25 cellular contexts compared by ENCODE assay signal in genomic region chr9:126796758-126797157, GRCh38. TPM values are rescaled to one million over a fixed set of nuclear protein-coding genes. Genes with fewer than 3 reads are reported as not detected.
DNase-seq lines count a peak whose midpoint lies in the region; ATAC-seq, FAIRE-seq and TF ChIP-seq lines count a peak whose summit lies in the region.
"Had no signal": no experiment of that assay in that cellular context is flagged by ENCODE, and none has a peak within 500 bp of the region (broad histone marks: within the 10 kb centered on the region; RNA-seq: fewer than 3 reads in every experiment).

No MANE protein-coding gene starts in this region.

- POLR2A ChIA-PET in HepG2 (lab: Yijun Ruan, JAX) = no interaction called here

- peak; percentile 17 for DNase-seq in HepG2 (ENCODE audit: low spot score)
- DNase-seq in right lobe of liver = no peak
- DNase-seq in mesendoderm = peak; percentile 31
- no peak for DNase-seq in heart right ventricle
- no peak for DNase-seq in neural progenitor cell (ENCODE audit: low spot score)
- DNase-seq: 8988T; ACHN; Calu3; CD8-positive, alpha-beta memory T cell; DMS79 treated with DMSO at 0.1 percent for 48 hours; GM23248; HCEC 1CT; KBM-7; MG63; NCI-H2029; NCI-H446; NCI-H524 treated with DMSO at 0.1 percent for 48 hours; NCI-H774; PC-9; Right ventricle myocardium superior had no signal

- no peak for TF ChIP-seq CTCF in HepG2 (CRISPR knock-in tag; IDR thresholded peaks at IDR 0.05)
- no peak for TF ChIP-seq CTCF in right lobe of liver (IDR thresholded peaks at IDR 0.05)
- no peak for TF ChIP-seq CTCF in SU-DHL-6 (IDR thresholded peaks at IDR 0.05; ENCODE audit: insufficient read depth, low read length, poor library complexity, severe bottlenecking)
- TF ChIP-seq CTCF in heart right ventricle (IDR thresholded peaks at IDR 0.05) = no peak
- TF ChIP-seq CTCF in neural progenitor cell (IDR thresholded peaks at IDR 0.05) = no peak

- no peak overlapping the region for H3K4me3 Mint-ChIP-seq in neural progenitor cell
- H3K4me3 Mint-ChIP-seq: CD14-positive monocyte; CD8-positive, alpha-beta memory T cell had no signal

- no peak overlapping the region for H2BK15ac ChIP-seq in mesendoderm (replicated peaks; ENCODE audit: low read depth)

- no peak overlapping the region for H3K9ac ChIP-seq in HepG2 (ENCODE audit: insufficient read depth, low read depth, low read length)
- no peak overlapping the region for H3K9ac ChIP-seq in SU-DHL-6 (ENCODE audit: low read length)
- no peak overlapping the region for H3K9ac ChIP-seq in mesendoderm (ENCODE audit: low read length)
- H3K9ac ChIP-seq in neural progenitor cell = no peak overlapping the region
- H3K9ac ChIP-seq: GM23248 had no signal

- no peak overlapping the region for H3K23ac ChIP-seq in mesendoderm (ENCODE audit: low read length)

- no peak overlapping the region for H3K4ac ChIP-seq in mesendoderm (ENCODE audit: low read depth, low read length)

- H3K4me3 ChIP-seq in HepG2 (replicated peaks in 1 of 3; ENCODE audit: insufficient read depth in 1 of 3, low read depth in 2 of 3, low read length in 3 of 3) = no peak overlapping the region
- H3K4me3 ChIP-seq in right lobe of liver = no peak overlapping the region
- no peak overlapping the region for H3K4me3 ChIP-seq in SU-DHL-6 (ENCODE audit: insufficient read depth, low read length, poor library complexity, severe bottlenecking)
- no peak overlapping the region for H3K4me3 ChIP-seq in mesendoderm (ENCODE audit: low read length)
- no peak overlapping the region for H3K4me3 ChIP-seq in heart right ventricle
- no peak overlapping the region for H3K4me3 ChIP-seq in neural progenitor cell
- H3K4me3 ChIP-seq: GM23248, MG63, PC-9, SJSA1 had no signal

- H3K27ac Mint-ChIP-seq in neural progenitor cell = no peak overlapping the region
- H3K27ac Mint-ChIP-seq: CD8-positive, alpha-beta memory T cell had no signal

- H3F3A ChIP-seq in SU-DHL-6 (ENCODE audit: insufficient read depth) (no peaks in the 10 kb centered on the region), neural progenitor cell (ENCODE audit: low read depth) (no peaks in the 10 kb centered on the region)

- H3K36me3 ChIP-seq in HepG2 (replicated peaks in 1 of 2; ENCODE audit: control insufficient read depth in 1 of 2, insufficient read depth in 2 of 2, low read length in 2 of 2) (no peaks in the 10 kb centered on the region), right lobe of liver (no peaks in the 10 kb centered on the region), SU-DHL-6 (ENCODE audit: low read length) (no peaks in the 10 kb centered on the region), mesendoderm (ENCODE audit: control insufficient read depth, insufficient read depth, low read length) (no peaks in the 10 kb centered on the region), heart right ventricle (no peaks in the 10 kb centered on the region), neural progenitor cell (no peaks in the 10 kb centered on the region)
- H3K36me3 ChIP-seq: BE2C, MG63, SJSA1 had no signal

- H3K36me3 Mint-ChIP-seq in neural progenitor cell = no peaks in the 10 kb centered on the region
- H3K36me3 Mint-ChIP-seq: CD14-positive monocyte had no signal

- peaks cover 2% of the 10 kb centered on the region for H3K9me3 Mint-ChIP-seq in neural progenitor cell

- H2AFZ ChIP-seq in HepG2 (ENCODE audit: low read length) = no peak overlapping the region
- H2AFZ ChIP-seq in SU-DHL-6 (ENCODE audit: low read depth, low read length, severe bottlenecking) = peak overlapping the region; percentile 46
- no peak overlapping the region for H2AFZ ChIP-seq in neural progenitor cell (replicated peaks)
- H2AFZ ChIP-seq: GM23248, PC-9 had no signal

- TF ChIP-seq RAD21 in HepG2 (CRISPR knock-in tag; IDR thresholded peaks at IDR 0.05) = no peak

- no peak for FAIRE-seq in HepG2 (lab: Jason Lieb, UNC)

- H3K27ac ChIP-seq in HepG2 (ENCODE audit: extremely low read length, insufficient read depth, low read length) (no peak overlapping the region), right lobe of liver (no peak overlapping the region), SU-DHL-6 (ENCODE audit: low read depth, low read length) (no peak overlapping the region), mesendoderm (ENCODE audit: low read depth, low read length) (no peak overlapping the region), heart right ventricle (no peak overlapping the region), neural progenitor cell (no peak overlapping the region)
- H3K27ac ChIP-seq: GM23248, PC-9, SJSA1 had no signal

- H4K20me1 ChIP-seq in HepG2 (ENCODE audit: insufficient read depth, low read length) = no peaks in the 10 kb centered on the region
- no peaks in the 10 kb centered on the region for H4K20me1 ChIP-seq in SU-DHL-6 (ENCODE audit: low read depth, low read length)
- H4K20me1 ChIP-seq in neural progenitor cell (ENCODE audit: low read depth) = no peaks in the 10 kb centered on the region

- no peak overlapping the region for H4K5ac ChIP-seq in mesendoderm (ENCODE audit: low read length)

- H3K4me2 ChIP-seq in HepG2 (ENCODE audit: low read depth, low read length) (no peak overlapping the region), SU-DHL-6 (ENCODE audit: low read depth, low read length, poor library complexity, severe bottlenecking) (no peak overlapping the region), mesendoderm (ENCODE audit: low read length) (no peak overlapping the region), neural progenitor cell (no peak overlapping the region)
- H3K4me2 ChIP-seq: PC-9 had no signal

- intact Hi-C loops in HepG2 (cut with micrococcal nuclease; ENCODE audit: unreplicated experiment) = no loop called here
- intact Hi-C loops in right lobe of liver (cut with DNase I) = no loop called here
- intact Hi-C loops in heart right ventricle (cut with DNase I) = no loop called here

- H3K79me2 ChIP-seq in HepG2 (ENCODE audit: insufficient read depth, low read length) = no peaks in the 10 kb centered on the region
- no peaks in the 10 kb centered on the region for H3K79me2 ChIP-seq in SU-DHL-6 (ENCODE audit: insufficient read depth, low read length)
- no peaks in the 10 kb centered on the region for H3K79me2 ChIP-seq in mesendoderm (ENCODE audit: control insufficient read depth, insufficient read depth, low read length)
- H3K79me2 ChIP-seq in neural progenitor cell (ENCODE audit: low read depth) = no peaks in the 10 kb centered on the region

- H3K79me1 ChIP-seq in mesendoderm (ENCODE audit: low read length) = no peaks in the 10 kb centered on the region

- no peak overlapping the region for H3K56ac ChIP-seq in mesendoderm (ENCODE audit: low read length)

- H3K4me1 ChIP-seq in HepG2 (ENCODE audit: insufficient read depth, low read length) (peaks cover 36% of the 10 kb centered on the region), right lobe of liver (peaks cover 0 to 13% (median 0%) of the 10 kb centered on the region in 4 donors), mesendoderm (ENCODE audit: control insufficient read depth, low read depth, low read length) (no peaks in the 10 kb centered on the region), heart right ventricle (no peaks in the 10 kb centered on the region), neural progenitor cell (no peaks in the 10 kb centered on the region)
- H3K4me1 ChIP-seq: BE2C had no signal

- no peak overlapping the region for H3K18ac ChIP-seq in mesendoderm (ENCODE audit: low read length)

- no peak overlapping the region for H4K8ac ChIP-seq in mesendoderm (ENCODE audit: low read depth, low read length)

- no peaks in the 10 kb centered on the region for H3K9me3 ChIP-seq in HepG2 (ENCODE audit: low read length)
- no peaks in the 10 kb centered on the region for H3K9me3 ChIP-seq in right lobe of liver
- H3K9me3 ChIP-seq in SU-DHL-6 (ENCODE audit: insufficient read depth, low read length) = no peaks in the 10 kb centered on the region
- H3K9me3 ChIP-seq in heart right ventricle = peaks cover 0 to 10% (median 0%) of the 10 kb centered on the region in 11 donors
- H3K9me3 ChIP-seq in neural progenitor cell (ENCODE audit: low read depth) = no peaks in the 10 kb centered on the region
- H3K9me3 ChIP-seq: BE2C, MG63, SJSA1 had no signal

- no TSS peak for BruUV-seq in HepG2 (replicated peaks; lab: Mats Ljungman, UMichigan)

- TF ChIP-seq POLR2A in HepG2 (IDR thresholded peaks at IDR 0.05; ENCODE audit: insufficient read depth in 1 of 2, low read depth in 2 of 2, low read length in 2 of 2) = no peak
- TF ChIP-seq POLR2A in right lobe of liver (IDR thresholded peaks at IDR 0.05) = no peak

- H3K9me2 ChIP-seq in SU-DHL-6 (replicated peaks; ENCODE audit: insufficient read depth, low read length) = no peaks in the 10 kb centered on the region

- in situ Hi-C loops in HepG2 (cut with HindIII; ENCODE audit: extremely low pct_ligation_motif_present, low pct_unique_long_range_greater_than_20kb) = no loop called here

- no peak overlapping the region for H2AK5ac ChIP-seq in mesendoderm (ENCODE audit: low read length)

- peaks cover under 1% of the 10 kb centered on the region for H3K4me1 Mint-ChIP-seq in neural progenitor cell
- H3K4me1 Mint-ChIP-seq: CD8-positive, alpha-beta memory T cell had no signal

- no peak for TF ChIP-seq EP300 in HepG2 (IDR thresholded peaks at IDR 0.05; ENCODE audit: low read depth in 2 of 2, low read length in 2 of 2)
- no peak for TF ChIP-seq EP300 in HepG2 (CRISPR knock-in tag; IDR thresholded peaks at IDR 0.05; ENCODE audit: borderline replicate concordance)

- CTCF ChIA-PET in HepG2 (lab: Yijun Ruan, JAX; ENCODE audit: low intra/inter-chr PET ratio, low total read pairs) = no interaction called here

- H2BK5ac ChIP-seq in mesendoderm (ENCODE audit: low read length) = no peak overlapping the region

- ATAC-seq in HepG2 (no peak), right lobe of liver (no peak), heart right ventricle (no peak), HG02938 (IDR thresholded peaks at IDR 0.05; ENCODE audit: unreplicated experiment) (no peak)

- peaks cover 2 to 8% of the 10 kb centered on the region in 2 experiments; a peak in 3 of 5 replicates for H3K27me3 ChIP-seq in HepG2 (ENCODE audit: control insufficient read depth in 1 of 2, insufficient read depth in 2 of 2, low read length in 2 of 2)
- H3K27me3 ChIP-seq in right lobe of liver = no peaks in the 10 kb centered on the region
- no peaks in the 10 kb centered on the region for H3K27me3 ChIP-seq in SU-DHL-6 (ENCODE audit: low read length)
- H3K27me3 ChIP-seq in mesendoderm (ENCODE audit: insufficient read depth, low read length, poor library complexity) = no peaks in the 10 kb centered on the region
- peaks cover 0 to 20% (median 5%) of the 10 kb centered on the region in 7 donors for H3K27me3 ChIP-seq in heart right ventricle
- H3K27me3 ChIP-seq in neural progenitor cell = peaks cover 3% of the 10 kb centered on the region
- H3K27me3 ChIP-seq: BE2C, MG63, SJSA1 had no signal

- H2BK120ac ChIP-seq in mesendoderm (ENCODE audit: low read depth, low read length) = no peak overlapping the region

- peaks cover 11% of the 10 kb centered on the region for H3K27me3 Mint-ChIP-seq in neural progenitor cell (ENCODE audit: insufficient read depth, low read depth)

- 39% methylated on average over 4 of the region's 4 CpGs for WGBS in HepG2 (ENCODE audit: low lambda C conversion rate)
- 75% methylated on average over 4 of the region's 4 CpGs for WGBS in right lobe of liver (ENCODE audit: insufficient coverage, low coverage, low lambda C conversion rate, missing lambda C conversion rate)
- no CpG with 5 or more reads among the region's 4 CpGs for WGBS in mesendoderm (ENCODE audit: extremely low coverage, insufficient coverage, low lambda C conversion rate)
- WGBS in heart right ventricle, 2 donors = 85% methylated on average over 4 of the region's 4 CpGs

RNA-seq across cellular contexts. Expression of gene ZBTB43, which starts 8.1 kb away (rescaled TPM):
- total RNA-seq in HepG2 (2016; rRNA removed; fragmentation: Illumina TruSeq; extraction: Trizol) = 7.1 and 12.0 TPM in 2 replicates
- 0.51 and 0.71 TPM in 2 replicates for total RNA-seq in HepG2 (2016; cell fraction: cytosol; rRNA removed; fragmentation: Illumina TruSeq; extraction: Trizol; ENCODE audit: low read depth)
- 10.2 and 10.7 TPM in 2 replicates for total RNA-seq in HepG2 (2016; cell fraction: insoluble cytoplasmic fraction; rRNA removed; fragmentation: Illumina TruSeq; extraction: Trizol)
- total RNA-seq in HepG2 (2016; cell fraction: membrane; rRNA removed; fragmentation: Illumina TruSeq; extraction: Trizol) = 2.3 and 3.3 TPM in 2 replicates
- 7.2 and 11.1 TPM in 2 replicates for total RNA-seq in HepG2 (2016; cell fraction: nucleus; rRNA removed; fragmentation: Illumina TruSeq; extraction: Trizol)
- polyA plus RNA-seq in HepG2 (2011; rRNA removed) = 6.9 and 31.4 TPM in 2 replicates
- polyA plus RNA-seq in HepG2 (2011; cell fraction: cytosol; rRNA removed) = 3.4 and 4.4 TPM in 2 replicates
- 6.3 and 6.5 TPM in 2 replicates for polyA plus RNA-seq in HepG2 (2011; cell fraction: nucleus; rRNA removed)
- 4.7 and 5.8 TPM in 2 replicates for polyA plus RNA-seq in HepG2 (2012)
- 0.08 and 0.10 TPM in 2 replicates for polyA plus RNA-seq in HepG2 (2016; cell fraction: cytosol; fragmentation: Illumina TruSeq; extraction: Trizol; ENCODE audit: low read depth)
- 4.9 and 6.7 TPM in 2 replicates for polyA plus RNA-seq in HepG2 (2016; cell fraction: insoluble cytoplasmic fraction; fragmentation: Illumina TruSeq; extraction: Trizol; ENCODE audit: low read depth)
- polyA plus RNA-seq in HepG2 (2016; cell fraction: membrane; fragmentation: Illumina TruSeq; extraction: Trizol; ENCODE audit: low read depth) = 0.66 and 0.76 TPM in 2 replicates
- 10.4 and 12.2 TPM in 2 replicates for polyA plus RNA-seq in HepG2 (2016; cell fraction: nucleus; fragmentation: Illumina TruSeq; extraction: Trizol; ENCODE audit: insufficient read depth, low read depth)
- 9.9 and 46.2 TPM in 2 replicates for polyA minus RNA-seq in HepG2 (2011; rRNA and poly(A)+ RNA removed; ENCODE audit: low replicate concordance)
- polyA minus RNA-seq in HepG2 (2011; cell fraction: cytosol; rRNA and poly(A)+ RNA removed) = 4.0 and 10.6 TPM in 2 replicates
- 7.5 and 9.6 TPM in 2 replicates for polyA minus RNA-seq in HepG2 (2011; cell fraction: nucleus; rRNA and poly(A)+ RNA removed)
- 10 to 100 TPM in 3 of 6 experiments, 1 to 10 TPM in 3; 4.8 to 14.5 (median 9.9) TPM for total RNA-seq in right lobe of liver
- polyA plus RNA-seq in mesendoderm (2013, experiment 1 of 2) = 5.1 TPM
- polyA plus RNA-seq in mesendoderm (2013, experiment 2 of 2) = 5.6 TPM
- 10 to 100 TPM; 32.8 to 58.4 (median 44.7) TPM for total RNA-seq in heart right ventricle
- 10 to 100 TPM in 1 of 2 donors, 1 to 10 TPM in 1; 7.6 to 13.5 TPM for polyA plus RNA-seq in heart right ventricle
- total RNA-seq in neural progenitor cell (ENCODE audit: low replicate concordance) = 9.3 and 10.0 TPM in 2 replicates

Comparison
In these comparisons a context has a peak if more than half of its experiments do, and no peak if none do; other contexts are left out.
1. DNase-seq: peak in HepG2 (single experiment) and mesendoderm (single experiment); none in right lobe of liver (0 of 3), heart right ventricle (0 of 2) and neural progenitor cell (single experiment).